In genomic region chr20:16283307-16283706, GRCh38 we compare ENCODE assay signal across 15 cellular contexts.
A peak's percentile ranks its signal among the peaks of the same experiment; 100 is the strongest.
DNase-seq lines count a peak whose midpoint lies in the region; ATAC-seq and FAIRE-seq lines count a peak whose summit lies in the region.
"Had no signal": no experiment of that assay in that cellular context is flagged by ENCODE, and none has a peak within 500 bp of the region (broad histone marks: within the 10 kb centered on the region; RNA-seq: fewer than 3 reads in every experiment).

No MANE protein-coding gene starts in this region.

- DNase-seq in Caki2 (ENCODE audit: low read depth) (peak; percentile 73), posterior vena cava (ENCODE audit: low spot score) (peak; percentile 61), small intestine (peak; percentile 8), NCI-H146 treated with DMSO at 0.1 percent for 48 hours (lab: John Stamatoyannopoulos, UW; ENCODE audit: unreplicated experiment) (no peak), left lobe of liver (ENCODE audit: low spot score) (no peak)
- DNase-seq in activated naive CD4-positive, alpha-beta T cell treated with Interleukin-2 at 50 U/mL for 16 hours, result no peak
- DNase-seq: C1 segment of cervical spinal cord; CD4-positive, alpha-beta T cell; COR-L47; GF-D8; HCEC 1CT; HFFc6 had no signal

- 69 to 86% (median 74%) methylated on average over 6 of the region's 6 CpGs for WGBS in small intestine, 3 donors

- in situ Hi-C loops in Caki2 (cut with HindIII; ENCODE audit: low pct_unique_long_range_greater_than_20kb, low sequenced_read_pairs), result no loop called here

- H3K27ac ChIP-seq in angular gyrus (ENCODE audit: low read depth, low read length) (peak overlapping the region; percentile 2), small intestine (ENCODE audit: low read depth in 1 of 2, low read length in 1 of 2) (no peak overlapping the region)

- H3K36me3 ChIP-seq in small intestine (ENCODE audit: control insufficient read depth in 2 of 2, insufficient read depth in 2 of 2, low read length in 2 of 2), result no peaks in the 10 kb centered on the region

- intact Hi-C loops in posterior vena cava (cut with DNase I), result no loop called here

- H3K9me3 ChIP-seq in small intestine (ENCODE audit: control insufficient read depth, low read depth), result no peaks in the 10 kb centered on the region

- H3K27me3 ChIP-seq in small intestine (ENCODE audit: control insufficient read depth in 2 of 2, insufficient read depth in 2 of 2, low read length in 2 of 2), result no peaks in the 10 kb centered on the region

- no peak for FAIRE-seq in small intestine (lab: Jason Lieb, UNC)
- FAIRE-seq: A204.1, GM19239 had no signal

- peaks cover 4 to 7% of the 10 kb centered on the region in 2 donors for H3K4me1 ChIP-seq in small intestine (ENCODE audit: control insufficient read depth in 2 of 2, insufficient read depth in 1 of 2, low read depth in 1 of 2, low read length in 1 of 2)

- ATAC-seq in left lobe of liver, result no peak

- no peak overlapping the region for H3K4me3 ChIP-seq in small intestine (ENCODE audit: low read depth in 1 of 2, low read length in 2 of 2)

Comparison
In these comparisons a context has a peak if more than half of its experiments do, and no peak if none do; other contexts are left out.
1. DNase-seq: peak in Caki2 (single experiment), posterior vena cava (single experiment) and small intestine (single experiment); none in NCI-H146 treated with DMSO at 0.1 percent for 48 hours (single experiment), left lobe of liver (single experiment) and activated naive CD4-positive, alpha-beta T cell treated with Interleukin-2 at 50 U/mL for 16 hours (single experiment).